24 cellular contexts compared by ENCODE assay signal in genomic region chr2:43465234-43465633, GRCh38.
A peak's percentile ranks its signal among the peaks of the same experiment; 100 is the strongest.
DNase-seq lines count a peak whose midpoint lies in the region; ATAC-seq and TF ChIP-seq lines count a peak whose summit lies in the region.
"Had no signal": no experiment of that assay in that cellular context is flagged by ENCODE, and none has a peak within 500 bp of the region (broad histone marks: within the 10 kb centered on the region; RNA-seq: fewer than 3 reads in every experiment).

No MANE protein-coding gene starts in this region.

- no peak overlapping the region for H3K27ac Mint-ChIP-seq in activated CD8-positive, alpha-beta memory T cell treated with anti-CD3 and anti-CD28 coated beads, Interleukin-2, amount 10 ng/mL, durations not matched to agents 7 days and 5 days
- H3K27ac Mint-ChIP-seq: activated CD4-positive, alpha-beta T cell treated with anti-CD3 and anti-CD28 coated beads, Interleukin-2, amount 10 ng/mL, durations not matched to agents 7 days and 5 days; CD4-positive, alpha-beta T cell; effector memory CD8-positive, alpha-beta T cell had no signal

- no peak for ATAC-seq in thoracic aorta (ENCODE audit: insufficient number of reproducible peaks, low FRiP score, low read depth)
- no peak for ATAC-seq in activated CD8-positive, alpha-beta memory T cell treated with anti-CD3 and anti-CD28 coated beads, Interleukin-2, amount 10 ng/mL, durations not matched to agents 7 days and 5 days
- ATAC-seq: effector memory CD8-positive, alpha-beta T cell had no signal

- H3K4me1 ChIP-seq in ascending aorta: peaks cover 3 to 67% of the 10 kb centered on the region in 2 donors
- H3K4me1 ChIP-seq in muscle layer of duodenum (ENCODE audit: control insufficient read depth in 1 of 2, insufficient read depth in 2 of 2, low read length in 2 of 2): peaks cover 11 to 18% of the 10 kb centered on the region in 2 donors
- peaks cover 60 to 88% of the 10 kb centered on the region in 2 donors for H3K4me1 ChIP-seq in thoracic aorta (ENCODE audit: control insufficient read depth in 1 of 2, low read depth in 2 of 2)

- intact Hi-C loops in ascending aorta (cut with DNase I): loop anchor here (5.0 kb wide), 2 partner anchors 53 to 123 kb away; no protein-coding TSS in a partner anchor

- no peak overlapping the region for H3K4me3 Mint-ChIP-seq in activated CD8-positive, alpha-beta memory T cell treated with anti-CD3 and anti-CD28 coated beads, Interleukin-2, amount 10 ng/mL, durations not matched to agents 7 days and 5 days
- H3K4me3 Mint-ChIP-seq: activated CD4-positive, alpha-beta T cell treated with anti-CD3 and anti-CD28 coated beads, Interleukin-2, amount 10 ng/mL, durations not matched to agents 7 days and 5 days; CD4-positive, alpha-beta T cell; central memory CD8-positive, alpha-beta T cell; effector memory CD8-positive, alpha-beta T cell had no signal

- H3K27me3 Mint-ChIP-seq in activated CD8-positive, alpha-beta memory T cell treated with anti-CD3 and anti-CD28 coated beads, Interleukin-2, amount 10 ng/mL, durations not matched to agents 7 days and 5 days: no peaks in the 10 kb centered on the region
- H3K27me3 Mint-ChIP-seq: activated CD4-positive, alpha-beta T cell treated with anti-CD3 and anti-CD28 coated beads, Interleukin-2, amount 10 ng/mL, durations not matched to agents 7 days and 5 days; CD4-positive, alpha-beta T cell; central memory CD8-positive, alpha-beta T cell; effector memory CD8-positive, alpha-beta T cell had no signal

- H3K27ac ChIP-seq in ascending aorta: peak overlapping the region; percentile 65 to 68
- peak overlapping the region; percentile 40 for H3K27ac ChIP-seq in muscle layer of duodenum (ENCODE audit: low read length)
- H3K27ac ChIP-seq in thoracic aorta: peak overlapping the region; percentile 13 to 67

- H3K36me3 ChIP-seq in ascending aorta: no peaks in the 10 kb centered on the region
- no peaks in the 10 kb centered on the region for H3K36me3 ChIP-seq in muscle layer of duodenum (ENCODE audit: control insufficient read depth in 1 of 2, insufficient read depth in 2 of 2, low read length in 2 of 2)
- no peaks in the 10 kb centered on the region for H3K36me3 ChIP-seq in thoracic aorta
- H3K36me3 ChIP-seq: adrenal gland, ovary had no signal

- H3K9me3 Mint-ChIP-seq in activated CD8-positive, alpha-beta memory T cell treated with anti-CD3 and anti-CD28 coated beads, Interleukin-2, amount 10 ng/mL, durations not matched to agents 7 days and 5 days (ENCODE audit: low read depth): no peaks in the 10 kb centered on the region
- H3K9me3 Mint-ChIP-seq: activated CD4-positive, alpha-beta T cell treated with anti-CD3 and anti-CD28 coated beads, Interleukin-2, amount 10 ng/mL, durations not matched to agents 7 days and 5 days; CD4-positive, alpha-beta T cell; central memory CD8-positive, alpha-beta T cell; effector memory CD8-positive, alpha-beta T cell had no signal

- H3K27me3 ChIP-seq in ascending aorta: no peaks in the 10 kb centered on the region
- H3K27me3 ChIP-seq in muscle layer of duodenum (ENCODE audit: low read depth, low read length): no peaks in the 10 kb centered on the region
- H3K27me3 ChIP-seq in thoracic aorta (replicated peaks; ENCODE audit: insufficient read depth): no peaks in the 10 kb centered on the region
- H3K27me3 ChIP-seq: adrenal gland, ovary had no signal

- H3K9me3 ChIP-seq in ascending aorta (no peaks in the 10 kb centered on the region), muscle layer of duodenum (ENCODE audit: control insufficient read depth in 1 of 2, low read length in 2 of 2) (no peaks in the 10 kb centered on the region), thoracic aorta (no peaks in the 10 kb centered on the region)
- H3K9me3 ChIP-seq: adrenal gland, ovary had no signal

- H3K4me3 ChIP-seq in ascending aorta (no peak overlapping the region), muscle layer of duodenum (ENCODE audit: low read depth in 1 of 2, low read length in 2 of 2) (no peak overlapping the region), thoracic aorta (no peak overlapping the region)
- H3K4me3 ChIP-seq: adrenal gland, ovary had no signal

- CTCF ChIA-PET in activated CD8-positive, alpha-beta memory T cell treated with anti-CD3 and anti-CD28 coated beads, Interleukin-2, amount 10 ng/mL, durations not matched to agents 7 days and 5 days (lab: Charles Lee): interaction anchor here (1.0 kb wide), 1 partner anchor 20 kb away, joined by 3 read pairs; no protein-coding TSS in a partner anchor

- DNase-seq in DMS79 (lab: John Stamatoyannopoulos, UW) (peak; percentile 57), ascending aorta (ENCODE audit: low spot score in 2 of 2) (no peak), thoracic aorta (ENCODE audit: low spot score) (no peak), SIG-M5 treated with dmso at 0.1 percent for 504 hours (lab: John Stamatoyannopoulos, UW; ENCODE audit: unreplicated experiment) (no peak), NCI-H146 treated with DMSO at 0.1 percent for 48 hours (lab: John Stamatoyannopoulos, UW; ENCODE audit: unreplicated experiment) (no peak), SIG-M5 (lab: John Stamatoyannopoulos, UW) (no peak)
- no peak for DNase-seq in activated CD8-positive, alpha-beta memory T cell treated with anti-CD3 and anti-CD28 coated beads, Interleukin-2, amount 10 ng/mL, durations not matched to agents 7 days and 5 days
- DNase-seq: activated CD4-positive, alpha-beta T cell treated with anti-CD3 and anti-CD28 coated beads, Interleukin-2, amount 10 ng/mL, durations not matched to agents 7 days and 5 days; activated CD8-positive, alpha-beta memory T cell treated with anti-CD3 and anti-CD28 coated beads, Interleukin-2, amount 50 U/mL, for 4 hours; activated gamma-delta T cell; adrenal gland; CD4-positive, alpha-beta T cell; DND-41; effector memory CD8-positive, alpha-beta T cell; glutamatergic neuron; KBM-7; MV-4-11; NCI-H2029 treated with DMSO at 0.1 percent for 48 hours; NCI-H510A treated with DMSO at 0.1 percent for 48 hours; stimulated activated CD4-positive, alpha-beta T cell treated with anti-CD3 and anti-CD28 coated beads, Interleukin-2, amount 100 ng/mL, for 24 hours; stimulated activated naive CD4-positive, alpha-beta T cell treated with Interleukin-2 at 50 U/mL for 16 hours had no signal

- TF ChIP-seq CTCF in ascending aorta (IDR thresholded peaks at IDR 0.05): no peak
- TF ChIP-seq CTCF in thoracic aorta (IDR thresholded peaks at IDR 0.05): no peak

- peaks cover 14% of the 10 kb centered on the region for H3K36me3 Mint-ChIP-seq in activated CD8-positive, alpha-beta memory T cell treated with anti-CD3 and anti-CD28 coated beads, Interleukin-2, amount 10 ng/mL, durations not matched to agents 7 days and 5 days

- H3K4me1 Mint-ChIP-seq in activated CD8-positive, alpha-beta memory T cell treated with anti-CD3 and anti-CD28 coated beads, Interleukin-2, amount 10 ng/mL, durations not matched to agents 7 days and 5 days: peaks cover 18% of the 10 kb centered on the region
